In the genomic region with DNA sequence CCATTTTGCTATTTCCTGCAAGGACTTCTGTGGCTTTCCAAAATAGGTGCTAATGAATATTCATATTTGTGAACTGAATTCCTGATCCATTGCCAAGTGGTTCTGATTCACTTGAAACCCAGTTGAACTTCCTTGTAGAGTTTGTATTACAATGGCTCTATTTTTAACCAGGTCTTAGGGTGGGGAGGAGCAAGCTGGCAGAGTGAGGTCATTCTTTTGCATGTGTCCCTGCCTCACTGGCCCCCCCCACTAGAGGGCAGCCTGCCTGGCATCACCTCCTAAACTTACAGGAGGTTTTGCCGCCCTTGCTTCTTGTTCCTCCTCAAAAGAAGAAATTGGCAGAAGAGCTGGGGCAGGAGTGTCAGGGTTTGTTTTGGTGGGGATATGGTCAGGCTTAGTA, we compare ENCODE assay signal across 8 cellular contexts. TPM values are rescaled to one million over a fixed set of nuclear protein-coding genes. Genes with fewer than 3 reads are reported as not detected.
DNase-seq lines count a peak whose midpoint lies in the region; ATAC-seq, FAIRE-seq and TF ChIP-seq lines count a peak whose summit lies in the region.

No MANE protein-coding gene starts in this region.

- FAIRE-seq in GM12878 (lab: Jason Lieb, UNC) = peak; percentile 65

- BruUV-seq in GM12878 (replicated peaks; lab: Mats Ljungman, UMichigan) = no TSS peak

- TF ChIP-seq RAD21 in GM12878 (IDR thresholded peaks at IDR 0.05; ENCODE audit: insufficient read depth, low read depth, low read length) = no peak

- CTCF ChIA-PET in GM12878 (lab: Yijun Ruan, JAX) = interaction anchor here (0.5 to 1.1 kb wide), 3 partner anchors 22 to 92 kb away, joined by 3 read pairs; no protein-coding TSS in a partner anchor

- H2AFZ ChIP-seq in GM12878 (ENCODE audit: control insufficient read depth, low read depth, low read length) = no peak overlapping the region

- no peaks in the 10 kb centered on the region for H3K36me3 ChIP-seq in GM12878 (ENCODE audit: control insufficient read depth in 2 of 2, insufficient read depth in 2 of 2, low read length in 1 of 2)

- no peak overlapping the region for H3K4me2 ChIP-seq in GM12878 (ENCODE audit: control insufficient read depth, insufficient read depth)

- no peak for TF ChIP-seq EP300 in GM12878 (IDR thresholded peaks at IDR 0.05; ENCODE audit: borderline replicate concordance in 1 of 2, control insufficient read depth in 1 of 2, low read depth in 2 of 2, low read length in 2 of 2)

- no peaks in the 10 kb centered on the region for H3K27me3 ChIP-seq in GM12878 (replicated peaks in 1 of 2; ENCODE audit: control insufficient read depth in 2 of 2, insufficient read depth in 2 of 2, low read length in 1 of 2)

- H3K9me3 ChIP-seq in GM12878 (replicated peaks; ENCODE audit: control insufficient read depth, insufficient read depth, low read length) = no peaks in the 10 kb centered on the region

- no peaks in the 10 kb centered on the region; the same call in 1 of the 2 replicates for H3K4me1 ChIP-seq in GM12878 (ENCODE audit: control insufficient read depth, insufficient read depth, low read length)

- POLR2A ChIA-PET in GM12878 (lab: Charles Lee) = no interaction called here

- in situ Hi-C loops in GM12878 (cut with MboI) = no loop called here

- no peaks in the 10 kb centered on the region for H4K20me1 ChIP-seq in GM12878 (ENCODE audit: control insufficient read depth, insufficient read depth)

- ATAC-seq in HG03432 (IDR thresholded peaks at IDR 0.05; ENCODE audit: unreplicated experiment) = peak; percentile 71
- peak; percentile 85 for ATAC-seq in GM12878
- ATAC-seq in left colon = peak; percentile 97
- no peak for ATAC-seq in HG02610 (IDR thresholded peaks at IDR 0.05; ENCODE audit: unreplicated experiment)
- ATAC-seq in GM21529 (IDR thresholded peaks at IDR 0.05; ENCODE audit: unreplicated experiment) = no peak

- SMC1A ChIA-PET in GM12878 (lab: Charles Lee; ENCODE audit: uncharacterized antibody, unreplicated experiment) = interaction anchor here (1.1 kb wide), 1 partner anchor 17 kb away, joined by 3 read pairs; no protein-coding TSS in a partner anchor

- intact Hi-C loops in GM12878 (cut with micrococcal nuclease; ENCODE audit: unreplicated experiment) (no loop called here), left colon (cut with DNase I, micrococcal nuclease) (loop anchor here in 1 of 2 donors (10.0 kb wide), 2 partner anchors 64 to 166 kb away; no protein-coding TSS in a partner anchor)

- WGBS in GM12878 (ENCODE audit: insufficient coverage, insufficient replicate concordance, low lambda C conversion rate, missing lambda C conversion rate) = 0% methylated on average over 1 of the region's 1 CpG

- TF ChIP-seq CTCF in GM12878 (IDR thresholded peaks at IDR 0.05 in 2 of 3, conservative IDR thresholded peaks at IDR 0.05 in 1 of 3; ENCODE audit: control insufficient read depth in 2 of 3, extremely low read depth in 1 of 3, insufficient read depth in 1 of 3, low read depth in 3 of 3, low read length in 3 of 3) = peak; percentile 15 to 52 (median 49); a peak in 4 of 6 replicates

- DNase-seq in ELR (ENCODE audit: low read depth) (peak; percentile 61), T-helper 9 cell (peak; percentile 46), GM12878 (ENCODE audit: low read depth, low spot score) (no peak), left colon (peak; percentile 84 to 85)
- DNase-seq in stimulated activated CD8-positive, alpha-beta memory T cell treated with anti-CD3 and anti-CD28 coated beads, Interleukin-4, amount 100 ng/mL, for 24 hours (ENCODE audit: low read depth) = peak; percentile 20

- no peak overlapping the region for H3K9ac ChIP-seq in GM12878 (ENCODE audit: control insufficient read depth, insufficient read depth, low read length)

- RAD21 ChIA-PET in GM12878 (lab: Charles Lee; ENCODE audit: unreplicated experiment) = no interaction called here

- no peak overlapping the region for H3K4me3 ChIP-seq in GM12878

- H3K27ac ChIP-seq in GM12878 (ENCODE audit: control insufficient read depth, insufficient read depth) = no peak overlapping the region

- no peaks in the 10 kb centered on the region for H3K79me2 ChIP-seq in GM12878 (ENCODE audit: control insufficient read depth, insufficient read depth, low read length)

- no peak for TF ChIP-seq POLR2A in GM12878 (IDR thresholded peaks at IDR 0.05; ENCODE audit: low read depth, low read length)

TF ChIP-seq in GM12878, 131 proteins besides CTCF, POLR2A, EP300 and RAD21:
- TF ChIP-seq LARP7 (IDR thresholded peaks at IDR 0.05) (no peak), ZZZ3 (IDR thresholded peaks at IDR 0.05; ENCODE audit: control insufficient read depth, insufficient read length, low read depth) (no peak), USF2 (IDR thresholded peaks at IDR 0.05; ENCODE audit: borderline replicate concordance, low read depth, low read length) (no peak), SREBF1 (IDR thresholded peaks at IDR 0.05; ENCODE audit: low read length) (no peak), ATF2 (IDR thresholded peaks at IDR 0.05; ENCODE audit: low read length) (0 out of 2 replicates have a peak, but pooled peaks have one; percentile 39)

RNA-seq across cellular contexts. Expression of gene PTTG2, which starts 10.5 kb away (rescaled TPM):
- 8.1 and 10.4 TPM in 2 replicates for total RNA-seq in GM12878 (2013; cell fraction: nucleolus; rRNA removed)
- total RNA-seq in GM12878 (2014; rRNA removed) = 0.33 TPM in 1 of 2 replicates, not detected in the other
- total RNA-seq in GM12878 (2014; rRNA removed; fragmentation: Illumina TruSeq; extraction: Trizol) = 0.54 and 0.55 TPM in 2 replicates
- total RNA-seq in GM12878 (2021) = 0.40 and 0.44 TPM in 2 replicates
- polyA plus RNA-seq in GM12878 (2011; ENCODE audit: low read depth) = not detected
- polyA plus RNA-seq in GM12878 (2011; rRNA removed) = 0.13 and 0.31 TPM in 2 replicates
- not detected in 2 replicates for polyA plus RNA-seq in GM12878 (2011; cell fraction: cytosol; rRNA removed)
- polyA plus RNA-seq in GM12878 (2011; cell fraction: nucleus; rRNA removed) = 0.63 and 1.2 TPM in 2 replicates
- polyA plus RNA-seq in GM12878 (2012) = not detected in 2 replicates
- not detected in 2 replicates for polyA plus RNA-seq in GM12878 (2014; fragmentation: Illumina TruSeq; extraction: Trizol)
- under 1 TPM in 1 of 2 experiments, not detected in 1; 0.09 TPM for polyA plus RNA-seq in GM12878 (2014; fragmentation: Nextera tagmentation; extraction: Ambion mirVana)
- polyA plus RNA-seq in GM12878 (2014; rRNA removed) = 0.56 TPM in 1 of 2 replicates, not detected in the other
- under 1 TPM; 0.33 to 0.44 TPM for polyA plus RNA-seq in GM12878 (2016; fragmentation: Nextera tagmentation; extraction: Ambion mirVana)
- 1.8 and 2.3 TPM in 2 replicates for polyA minus RNA-seq in GM12878 (2011; rRNA and poly(A)+ RNA removed)
- polyA minus RNA-seq in GM12878 (2011; cell fraction: cytosol; rRNA and poly(A)+ RNA removed) = not detected in 2 replicates
- 3.0 and 4.8 TPM in 2 replicates for polyA minus RNA-seq in GM12878 (2011; cell fraction: nucleus; rRNA and poly(A)+ RNA removed)
- total RNA-seq in left colon = under 1 TPM; 0.46 to 0.67 TPM

Comparison
In these comparisons a context has a peak if more than half of its experiments do, and no peak if none do; other contexts are left out.
1. ATAC-seq: peak in HG03432 (single experiment), GM12878 (single experiment) and left colon (single experiment); none in HG02610 (single experiment) and GM21529 (single experiment).